ENCODE assay signal across 10 cellular contexts in the genomic region with DNA sequence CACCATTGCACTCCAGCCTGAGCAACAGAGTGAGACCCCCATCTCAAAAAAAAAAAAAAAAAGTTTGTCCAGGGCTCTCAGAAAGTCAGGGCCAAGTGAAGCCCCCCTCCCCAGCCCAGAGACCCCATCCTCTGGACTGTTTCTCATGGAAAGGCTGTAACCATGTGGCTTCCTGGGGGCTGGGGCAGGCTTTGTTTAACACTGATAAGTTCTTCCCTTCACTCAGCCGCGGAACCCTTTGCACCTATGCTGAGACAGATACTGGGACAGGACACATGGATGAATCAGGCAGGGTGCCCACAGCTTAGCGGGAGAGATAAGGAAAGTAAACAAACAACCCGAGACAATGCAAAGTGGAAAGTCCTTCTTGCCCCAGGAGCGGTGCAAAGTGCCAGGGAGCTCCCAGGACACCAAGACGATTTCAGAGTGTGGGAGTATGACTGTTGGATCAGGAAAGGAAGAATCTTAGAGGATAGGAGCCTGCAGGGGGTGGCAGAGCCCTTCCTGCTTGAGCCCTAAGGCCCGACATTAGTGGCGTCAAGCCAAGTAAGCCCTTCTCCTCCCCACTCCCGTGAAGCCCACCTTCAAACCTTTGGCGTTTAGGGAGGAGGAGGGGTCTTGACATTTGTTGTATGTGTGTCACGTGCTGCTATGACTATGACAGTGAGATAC. TPM values are rescaled to one million over a fixed set of nuclear protein-coding genes. Genes with fewer than 3 reads are reported as not detected.
DNase-seq lines count a peak whose midpoint lies in the region; ATAC-seq and TF ChIP-seq lines count a peak whose summit lies in the region.
"Had no signal": no experiment of that assay in that cellular context is flagged by ENCODE, and none has a peak within 500 bp of the region (broad histone marks: within the 10 kb centered on the region; RNA-seq: fewer than 3 reads in every experiment).

No MANE protein-coding gene starts in this region.

- intact Hi-C loops in activated CD4-positive, alpha-beta T cell treated with anti-CD3 and anti-CD28 coated beads for 36 hours (cut with DNase I, micrococcal nuclease): no loop called here
- intact Hi-C loops in CD4-positive, alpha-beta memory T cell (cut with micrococcal nuclease): no loop called here

- no peak overlapping the region for H3K4me3 ChIP-seq in CD4-positive, alpha-beta memory T cell (ENCODE audit: low read length in 2 of 2)
- no peak overlapping the region for H3K4me3 ChIP-seq in Karpas-422 (ENCODE audit: low read length)

- H3K9ac ChIP-seq in Karpas-422 (ENCODE audit: low read length): no peak overlapping the region

- H3K79me2 ChIP-seq in Karpas-422 (ENCODE audit: low read length): no peaks in the 10 kb centered on the region

- CTCF ChIA-PET in activated CD4-positive, alpha-beta T cell treated with anti-CD3 and anti-CD28 coated beads for 36 hours (lab: Charles Lee): interaction anchor here (0.6 to 0.8 kb wide), 3 partner anchors 111 to 147 kb away, joined by 3 read pairs; no protein-coding TSS in a partner anchor
- CTCF ChIA-PET in CD4-positive, alpha-beta memory T cell (lab: Charles Lee; ENCODE audit: partially characterized antibody): interaction anchor here (0.6 to 1.2 kb wide), 4 partner anchors 8 to 126 kb away, joined by 3 read pairs; partner anchors contain the start of gene ABHD11

- no peaks in the 10 kb centered on the region for H3K9me2 ChIP-seq in Karpas-422 (replicated peaks; ENCODE audit: insufficient read depth, low read length)

- H3K36me3 Mint-ChIP-seq in activated CD4-positive, alpha-beta T cell treated with anti-CD3 and anti-CD28 coated beads for 36 hours (ENCODE audit: low read depth): no peaks in the 10 kb centered on the region
- H3K36me3 Mint-ChIP-seq in type B pancreatic cell: no peaks in the 10 kb centered on the region
- no peaks in the 10 kb centered on the region for H3K36me3 Mint-ChIP-seq in CD4-positive, alpha-beta memory T cell
- H3K36me3 Mint-ChIP-seq: stimulated activated naive B cell treated with anti-CD40 and anti-IgM and Interleukin-4, amounts not matched to agents 10 μg/mL and 1 μg/mL and 100 μg/mL, for 72 hours had no signal

- no peak overlapping the region for H3K4me3 Mint-ChIP-seq in activated CD4-positive, alpha-beta T cell treated with anti-CD3 and anti-CD28 coated beads for 36 hours
- no peak overlapping the region for H3K4me3 Mint-ChIP-seq in type B pancreatic cell
- no peak overlapping the region for H3K4me3 Mint-ChIP-seq in CD4-positive, alpha-beta memory T cell
- H3K4me3 Mint-ChIP-seq: CD4-positive, alpha-beta T cell; stimulated activated naive B cell treated with anti-CD40 and anti-IgM and Interleukin-4, amounts not matched to agents 10 μg/mL and 1 μg/mL and 100 μg/mL, for 72 hours had no signal

- peaks cover 25% of the 10 kb centered on the region for H3K27me3 Mint-ChIP-seq in activated CD4-positive, alpha-beta T cell treated with anti-CD3 and anti-CD28 coated beads for 36 hours
- peaks cover 4% of the 10 kb centered on the region for H3K27me3 Mint-ChIP-seq in type B pancreatic cell
- H3K27me3 Mint-ChIP-seq in CD4-positive, alpha-beta memory T cell: peaks cover 14 to 19% of the 10 kb centered on the region in 2 donors

- TF ChIP-seq CTCF in foreskin keratinocyte (conservative IDR thresholded peaks at IDR 0.05): peak; percentile 48
- TF ChIP-seq CTCF in type B pancreatic cell (conservative IDR thresholded peaks at IDR 0.05): no peak

- DNase-seq in activated CD4-positive, alpha-beta T cell treated with anti-CD3 and anti-CD28 coated beads for 36 hours: peak; percentile 25
- no peak for DNase-seq in activated CD4-positive, alpha-beta T cell treated with anti-CD3 and anti-CD28 coated beads for 4 hours
- DNase-seq in RPMI7951 (ENCODE audit: low read depth) (peak; percentile 80), foreskin keratinocyte (no peak), type B pancreatic cell (ENCODE audit: extremely low spot score, unreplicated experiment) (no peak), Karpas-422 (no peak)
- no peak for DNase-seq in CD4-positive, alpha-beta memory T cell
- DNase-seq: CD4-positive, alpha-beta T cell; stimulated activated naive B cell treated with anti-CD40 and anti-IgM and Interleukin-4, amounts not matched to agents 10 μg/mL and 1 μg/mL and 100 μg/mL, for 72 hours had no signal

- no peak overlapping the region for H3K4me2 ChIP-seq in Karpas-422 (ENCODE audit: low read depth, low read length, poor library complexity, severe bottlenecking)

- H2AFZ ChIP-seq in Karpas-422 (ENCODE audit: low read length): no peak overlapping the region

- H3K9me3 Mint-ChIP-seq in activated CD4-positive, alpha-beta T cell treated with anti-CD3 and anti-CD28 coated beads for 36 hours (ENCODE audit: low read depth): no peaks in the 10 kb centered on the region
- no peaks in the 10 kb centered on the region for H3K9me3 Mint-ChIP-seq in type B pancreatic cell
- H3K9me3 Mint-ChIP-seq in CD4-positive, alpha-beta memory T cell: no peaks in the 10 kb centered on the region
- H3K9me3 Mint-ChIP-seq: CD4-positive, alpha-beta T cell; stimulated activated naive B cell treated with anti-CD40 and anti-IgM and Interleukin-4, amounts not matched to agents 10 μg/mL and 1 μg/mL and 100 μg/mL, for 72 hours had no signal

- H3K9me3 ChIP-seq in CD4-positive, alpha-beta memory T cell (ENCODE audit: control insufficient read depth in 1 of 2, low read length in 2 of 2): no peaks in the 10 kb centered on the region
- H3K9me3 ChIP-seq in Karpas-422 (ENCODE audit: low read length): no peaks in the 10 kb centered on the region

- no peaks in the 10 kb centered on the region for H4K20me1 ChIP-seq in Karpas-422 (ENCODE audit: insufficient read depth, low read depth, low read length)

- H3K27me3 ChIP-seq in foreskin keratinocyte: no peaks in the 10 kb centered on the region
- H3K27me3 ChIP-seq in CD4-positive, alpha-beta memory T cell (ENCODE audit: insufficient read depth, low read length): no peaks in the 10 kb centered on the region
- no peaks in the 10 kb centered on the region for H3K27me3 ChIP-seq in Karpas-422 (ENCODE audit: low read length)

- POLR2A ChIA-PET in activated CD4-positive, alpha-beta T cell treated with anti-CD3 and anti-CD28 coated beads for 36 hours (lab: Charles Lee): no interaction called here
- POLR2A ChIA-PET in CD4-positive, alpha-beta memory T cell (lab: Charles Lee; ENCODE audit: partially characterized antibody): no interaction called here

- H3K27ac ChIP-seq in foreskin keratinocyte (no peak overlapping the region), Karpas-422 (ENCODE audit: low read length) (no peak overlapping the region)
- H3K27ac ChIP-seq in CD4-positive, alpha-beta memory T cell (ENCODE audit: low read depth, low read length): no peak overlapping the region

- peak; percentile 33 for ATAC-seq in activated CD4-positive, alpha-beta T cell treated with anti-CD3 and anti-CD28 coated beads for 36 hours
- ATAC-seq in foreskin keratinocyte: peak; percentile 30
- no peak for ATAC-seq in GM19463 (IDR thresholded peaks at IDR 0.05; ENCODE audit: unreplicated experiment)
- ATAC-seq: stimulated activated naive B cell treated with anti-CD40 and anti-IgM and Interleukin-4, amounts not matched to agents 10 μg/mL and 1 μg/mL and 100 μg/mL, for 72 hours had no signal

- H3K36me3 ChIP-seq in CD4-positive, alpha-beta memory T cell (ENCODE audit: insufficient read depth, low read length): no peaks in the 10 kb centered on the region
- H3K36me3 ChIP-seq in Karpas-422 (ENCODE audit: insufficient read depth, low read length): no peaks in the 10 kb centered on the region

- no peaks in the 10 kb centered on the region for H3K4me1 Mint-ChIP-seq in activated CD4-positive, alpha-beta T cell treated with anti-CD3 and anti-CD28 coated beads for 36 hours
- peaks cover 4% of the 10 kb centered on the region for H3K4me1 Mint-ChIP-seq in type B pancreatic cell (ENCODE audit: unreplicated experiment)
- H3K4me1 Mint-ChIP-seq in CD4-positive, alpha-beta memory T cell: peaks cover 0 to 1% (median 0%) of the 10 kb centered on the region in 4 donors

- H3K27ac Mint-ChIP-seq in activated CD4-positive, alpha-beta T cell treated with anti-CD3 and anti-CD28 coated beads for 36 hours: no peak overlapping the region
- H3K27ac Mint-ChIP-seq in type B pancreatic cell: peak overlapping the region; percentile 14
- H3K27ac Mint-ChIP-seq in CD4-positive, alpha-beta memory T cell: no peak overlapping the region
- H3K27ac Mint-ChIP-seq: CD4-positive, alpha-beta T cell; stimulated activated naive B cell treated with anti-CD40 and anti-IgM and Interleukin-4, amounts not matched to agents 10 μg/mL and 1 μg/mL and 100 μg/mL, for 72 hours had no signal

- H3K4me1 ChIP-seq in foreskin keratinocyte (peaks cover 6% of the 10 kb centered on the region), Karpas-422 (ENCODE audit: low read length) (no peaks in the 10 kb centered on the region)
- H3K4me1 ChIP-seq in CD4-positive, alpha-beta memory T cell (ENCODE audit: insufficient read depth, low read length): no peaks in the 10 kb centered on the region

RNA-seq across cellular contexts. Expression of gene MLXIPL, which starts 11.6 kb away (rescaled TPM):
- total RNA-seq in activated CD4-positive, alpha-beta T cell treated with anti-CD3 and anti-CD28 coated beads for 36 hours: not detected
- total RNA-seq in RPMI7951 (2014; rRNA removed; shearing (Covaris generic)): not detected in 2 replicates
- total RNA-seq in foreskin keratinocyte (0.32 and 0.61 TPM in 2 replicates), type B pancreatic cell (ENCODE audit: low replicate concordance) (27.8 and 35.6 TPM in 2 replicates)
- 0.31 and 1.3 TPM in 2 replicates for polyA plus RNA-seq in foreskin keratinocyte
- total RNA-seq in CD4-positive, alpha-beta memory T cell: not detected
- polyA plus RNA-seq in CD4-positive, alpha-beta memory T cell: not detected
- not detected in 2 replicates for total RNA-seq in Karpas-422 (2014; rRNA removed; shearing (Covaris generic); ENCODE audit: low replicate concordance)
- total RNA-seq: CD4-positive, alpha-beta T cell had no signal

RNA-seq across cellular contexts. Expression of gene TBL2, which starts 34.4 kb away (rescaled TPM):
- 10 to 100 TPM; 30.6 to 34.7 TPM for total RNA-seq in activated CD4-positive, alpha-beta T cell treated with anti-CD3 and anti-CD28 coated beads for 36 hours
- 78.9 and 88.3 TPM in 2 replicates for total RNA-seq in RPMI7951 (2014; rRNA removed; shearing (Covaris generic))
- 31.0 and 37.7 TPM in 2 replicates for total RNA-seq in foreskin keratinocyte
- 23.0 and 25.0 TPM in 2 replicates for polyA plus RNA-seq in foreskin keratinocyte
- 45.9 and 55.8 TPM in 2 replicates for total RNA-seq in type B pancreatic cell (ENCODE audit: low replicate concordance)
- total RNA-seq in CD4-positive, alpha-beta memory T cell: 10 to 100 TPM; 45.4 to 47.5 TPM
- 10 to 100 TPM; 15.6 to 20.5 TPM for polyA plus RNA-seq in CD4-positive, alpha-beta memory T cell
- total RNA-seq in Karpas-422 (2014; rRNA removed; shearing (Covaris generic); ENCODE audit: low replicate concordance): 27.5 and 43.4 TPM in 2 replicates

RNA-seq across cellular contexts. Expression of gene VPS37D, which starts 54.9 kb away (rescaled TPM):
- under 1 TPM; 0.35 to 0.39 TPM for total RNA-seq in activated CD4-positive, alpha-beta T cell treated with anti-CD3 and anti-CD28 coated beads for 36 hours
- total RNA-seq in RPMI7951 (2014; rRNA removed; shearing (Covaris generic)): 2.0 and 2.1 TPM in 2 replicates
- total RNA-seq in foreskin keratinocyte (1.4 and 2.1 TPM in 2 replicates), type B pancreatic cell (ENCODE audit: low replicate concordance) (3.8 and 12.9 TPM in 2 replicates)
- polyA plus RNA-seq in foreskin keratinocyte: 1.4 and 2.5 TPM in 2 replicates
- not detected for total RNA-seq in CD4-positive, alpha-beta memory T cell
- polyA plus RNA-seq in CD4-positive, alpha-beta memory T cell: not detected
- not detected in 2 replicates for total RNA-seq in Karpas-422 (2014; rRNA removed; shearing (Covaris generic); ENCODE audit: low replicate concordance)

RNA-seq across cellular contexts. Expression of gene BCL7B, which starts 55.2 kb away (rescaled TPM):
- total RNA-seq in activated CD4-positive, alpha-beta T cell treated with anti-CD3 and anti-CD28 coated beads for 36 hours: 10 to 100 TPM; 43.2 to 86.5 TPM
- 32.8 and 33.1 TPM in 2 replicates for total RNA-seq in RPMI7951 (2014; rRNA removed; shearing (Covaris generic))
- total RNA-seq in foreskin keratinocyte (40.9 and 45.4 TPM in 2 replicates), type B pancreatic cell (ENCODE audit: low replicate concordance) (32.8 and 37.7 TPM in 2 replicates)
- polyA plus RNA-seq in foreskin keratinocyte: 52.8 and 57.8 TPM in 2 replicates
- 10 to 100 TPM; 57.0 to 58.0 TPM for total RNA-seq in CD4-positive, alpha-beta memory T cell
- 100 to 1,000 TPM in 1 of 2 donors, 10 to 100 TPM in 1; 84.2 to 112 TPM for polyA plus RNA-seq in CD4-positive, alpha-beta memory T cell
- 37.2 and 50.9 TPM in 2 replicates for total RNA-seq in Karpas-422 (2014; rRNA removed; shearing (Covaris generic); ENCODE audit: low replicate concordance)

Comparison
In these comparisons a context has a peak if more than half of its experiments do, and no peak if none do; other contexts are left out.
1. DNase-seq: peak in activated CD4-positive, alpha-beta T cell treated with anti-CD3 and anti-CD28 coated beads for 36 hours (single experiment) and RPMI7951 (single experiment); none in activated CD4-positive, alpha-beta T cell treated with anti-CD3 and anti-CD28 coated beads for 4 hours (0 of 2), foreskin keratinocyte (0 of 2), type B pancreatic cell (single experiment), CD4-positive, alpha-beta memory T cell (0 of 5) and Karpas-422 (single experiment).
2. RNA of gene MLXIPL, which starts 11.6 kb away (total RNA-seq): 27.8 to 35.6 TPM in type B pancreatic cell; 0.32 to 0.61 TPM in foreskin keratinocyte, not detected in activated CD4-positive, alpha-beta T cell treated with anti-CD3 and anti-CD28 coated beads for 36 hours, not detected in RPMI7951, not detected in CD4-positive, alpha-beta memory T cell and not detected in Karpas-422; every median in the first group is over 10 times any median in the second.